In genomic region chr3:45939341-45939771, GRCh38 we compare ENCODE assay signal across 12 cellular contexts. TPM values are rescaled to one million over a fixed set of nuclear protein-coding genes. Genes with fewer than 3 reads are reported as not detected.
DNase-seq lines count a peak whose midpoint lies in the region; ATAC-seq, FAIRE-seq and TF ChIP-seq lines count a peak whose summit lies in the region.
"Had no signal": no experiment of that assay in that cellular context is flagged by ENCODE, and none has a peak within 500 bp of the region (broad histone marks: within the 10 kb centered on the region; RNA-seq: fewer than 3 reads in every experiment).

No MANE protein-coding gene starts in this region.

- H3K9me3 ChIP-seq in CD8-positive, alpha-beta memory T cell (ENCODE audit: low read length), result no peaks in the 10 kb centered on the region
- H3K9me3 ChIP-seq in IMR-90 (ENCODE audit: control insufficient read depth, insufficient read depth, low read length), result peaks cover 4% of the 10 kb centered on the region; the same call in 1 of the 2 replicates
- no peaks in the 10 kb centered on the region for H3K9me3 ChIP-seq in mesenchymal stem cell (ENCODE audit: control insufficient read depth, low read length)
- H3K9me3 ChIP-seq in SJCRH30 (replicated peaks), result no peaks in the 10 kb centered on the region
- H3K9me3 ChIP-seq: esophagus squamous epithelium, prostate gland had no signal

- H3K18ac ChIP-seq in IMR-90 (ENCODE audit: low read depth, low read length) (no peak overlapping the region), mesenchymal stem cell (ENCODE audit: low read depth in 1 of 2, low read length in 2 of 2) (no peak overlapping the region)

- H3K27me3 ChIP-seq in CD8-positive, alpha-beta memory T cell (ENCODE audit: insufficient read depth, low read length, poor library complexity, severe bottlenecking), result no peaks in the 10 kb centered on the region
- H3K27me3 ChIP-seq in IMR-90 (ENCODE audit: control insufficient read depth, insufficient read depth, low read length) (no peaks in the 10 kb centered on the region), mesenchymal stem cell (ENCODE audit: control insufficient read depth in 1 of 2, insufficient read depth in 1 of 2, low read length in 2 of 2) (no peaks in the 10 kb centered on the region), SJCRH30 (no peaks in the 10 kb centered on the region)
- H3K27me3 ChIP-seq: esophagus squamous epithelium had no signal

- no peak overlapping the region for H3K56ac ChIP-seq in IMR-90 (ENCODE audit: extremely low read depth, insufficient read depth, low read length)

- H3K36me3 Mint-ChIP-seq in CD8-positive, alpha-beta memory T cell, result peaks cover 26 to 70% (median 31%) of the 10 kb centered on the region in 3 donors
- H3K36me3 Mint-ChIP-seq in HFFc6 (ENCODE audit: low read depth), result peaks cover 18% of the 10 kb centered on the region

- TF ChIP-seq RAD21 in IMR-90 (IDR thresholded peaks at IDR 0.05; ENCODE audit: low read length), result no peak

- intact Hi-C loops in IMR-90 (cut with micrococcal nuclease), result loop anchor here (2.0 kb wide), 1 partner anchor 439 kb away; no protein-coding TSS in a partner anchor

- WGBS in IMR-90 (ENCODE audit: extremely low coverage in 2 of 2, insufficient read length in 1 of 2), 2 experiments, result no CpG with 5 or more reads among the region's 5 CpGs
- 80% methylated on average over 5 of the region's 5 CpGs for WGBS in mesenchymal stem cell

- H2BK15ac ChIP-seq in IMR-90 (ENCODE audit: low read depth, low read length), result no peak overlapping the region
- H2BK15ac ChIP-seq in mesenchymal stem cell (ENCODE audit: low read depth, poor library complexity, severe bottlenecking), result no peak overlapping the region

- TF ChIP-seq CTCF in IMR-90 (conservative IDR thresholded peaks at IDR 0.05; ENCODE audit: low read depth, low read length) (no peak), HFFc6 (IDR thresholded peaks at IDR 0.05) (no peak)

- H3K9ac ChIP-seq in IMR-90 (ENCODE audit: low read depth, low read length), result no peak overlapping the region
- H3K9ac ChIP-seq in mesenchymal stem cell (ENCODE audit: low read length), result peak overlapping the region; percentile 15

- peaks cover 48 to 68% (median 58%) of the 10 kb centered on the region in 3 donors for H3K4me1 Mint-ChIP-seq in CD8-positive, alpha-beta memory T cell
- peaks cover 21% of the 10 kb centered on the region for H3K4me1 Mint-ChIP-seq in HFFc6 (ENCODE audit: low read depth)

- H3K27ac ChIP-seq in CD8-positive, alpha-beta memory T cell (ENCODE audit: low read depth, low read length), result no peak overlapping the region
- no peak overlapping the region for H3K27ac ChIP-seq in IMR-90 (ENCODE audit: insufficient read depth, low read length)
- peak overlapping the region; percentile 77 for H3K27ac ChIP-seq in angular gyrus (ENCODE audit: low read depth, low read length)
- H3K27ac ChIP-seq in mesenchymal stem cell (ENCODE audit: low read length, poor library complexity, severe bottlenecking), result no peak overlapping the region
- no peak overlapping the region for H3K27ac ChIP-seq in SJCRH30
- H3K27ac ChIP-seq: C4-2B, esophagus squamous epithelium, prostate gland had no signal

- no peaks in the 10 kb centered on the region for H4K20me1 ChIP-seq in IMR-90 (ENCODE audit: insufficient read depth, low read length)

- POLR2A ChIA-PET in CD8-positive, alpha-beta memory T cell (lab: Charles Lee), result interaction anchor here (0.8 to 1.2 kb wide), 7 partner anchors 11 to 146 kb away, joined by 3 to 6 read pairs (median 3); no protein-coding TSS in a partner anchor
- POLR2A ChIA-PET in IMR-90 (lab: Charles Lee; ENCODE audit: unreplicated experiment), result no interaction called here

- no peak overlapping the region for H4K5ac ChIP-seq in IMR-90 (ENCODE audit: low read depth, low read length)

- H2BK120ac ChIP-seq in IMR-90 (ENCODE audit: low read depth, low read length) (no peak overlapping the region), mesenchymal stem cell (ENCODE audit: low read depth, low read length) (no peak overlapping the region)

- no peak for FAIRE-seq in urothelium cell line (lab: Jason Lieb, UNC)

- H3K4me3 Mint-ChIP-seq in CD8-positive, alpha-beta memory T cell, result peak overlapping the region in 2 of 7 donors; percentile 22 to 52
- H3K4me3 Mint-ChIP-seq in HFFc6, result no peak overlapping the region

- no peaks in the 10 kb centered on the region for H3K27me3 Mint-ChIP-seq in CD8-positive, alpha-beta memory T cell
- H3K27me3 Mint-ChIP-seq in HFFc6 (ENCODE audit: insufficient read depth), result no peaks in the 10 kb centered on the region

- 0 out of 2 replicates have a peak overlapping the region, but pooled peaks have one; percentile 12 for H2BK20ac ChIP-seq in IMR-90 (ENCODE audit: low read depth, low read length)

- H3K9me1 ChIP-seq in IMR-90 (ENCODE audit: insufficient read depth, low read length), result peaks cover 12% of the 10 kb centered on the region; the same call in 1 of the 2 replicates

- no peak for TF ChIP-seq POLR2A in IMR-90 (IDR thresholded peaks at IDR 0.05; ENCODE audit: low read depth, low read length)

- H2AK5ac ChIP-seq in IMR-90 (ENCODE audit: low read depth, low read length), result no peak overlapping the region
- no peak overlapping the region for H2AK5ac ChIP-seq in mesenchymal stem cell (ENCODE audit: low read length, severe bottlenecking)

- H3K23ac ChIP-seq in IMR-90 (ENCODE audit: low read depth, low read length) (no peak overlapping the region), mesenchymal stem cell (ENCODE audit: low read length in 2 of 2) (no peak overlapping the region)

- no peak overlapping the region for H2AFZ ChIP-seq in IMR-90 (replicated peaks; ENCODE audit: low read length, poor library complexity)
- no peak overlapping the region for H2AFZ ChIP-seq in mesenchymal stem cell (ENCODE audit: low read depth, low read length)

- H2AK9ac ChIP-seq in IMR-90 (replicated peaks; ENCODE audit: low read depth, low read length, poor library complexity), result no peak overlapping the region

- H4K91ac ChIP-seq in IMR-90 (ENCODE audit: insufficient read depth, low read depth, low read length) (0 out of 2 replicates have a peak overlapping the region, but pooled peaks have one; percentile 9), mesenchymal stem cell (ENCODE audit: low read length) (no peak overlapping the region)

- dilution Hi-C loops in IMR-90 (cut with HindIII; ENCODE audit: low sequenced_read_pairs, unreplicated experiment), result no loop called here

- BruUV-seq in IMR-90 (replicated peaks; lab: Mats Ljungman, UMichigan), result no TSS peak

- H2BK12ac ChIP-seq in mesenchymal stem cell (ENCODE audit: low read length in 2 of 2), result no peak overlapping the region

- peaks cover 0 to 4% (median 0%) of the 10 kb centered on the region in 5 donors for H3K9me3 Mint-ChIP-seq in CD8-positive, alpha-beta memory T cell
- H3K9me3 Mint-ChIP-seq in HFFc6, result no peaks in the 10 kb centered on the region; the same call in 1 of the 2 replicates

- peaks cover 30% of the 10 kb centered on the region for H3K36me3 ChIP-seq in CD8-positive, alpha-beta memory T cell (ENCODE audit: insufficient read depth, low read length)
- H3K36me3 ChIP-seq in IMR-90 (ENCODE audit: control insufficient read depth, insufficient read depth, low read length) (peaks cover 14% of the 10 kb centered on the region), mesenchymal stem cell (ENCODE audit: control insufficient read depth in 1 of 2, insufficient read depth in 2 of 2, low read depth in 1 of 2, low read length in 2 of 2) (peaks cover 30 to 39% of the 10 kb centered on the region in 2 experiments), SJCRH30 (no peaks in the 10 kb centered on the region)

- in situ Hi-C loops in IMR-90 (cut with MboI; ENCODE audit: low sequenced_read_pairs), result no loop called here

- H3K4me3 ChIP-seq in CD8-positive, alpha-beta memory T cell (ENCODE audit: low read length), result no peak overlapping the region
- H3K4me3 ChIP-seq in IMR-90 (ENCODE audit: insufficient read depth, low read depth, low read length), result no peak overlapping the region
- no peak overlapping the region for H3K4me3 ChIP-seq in mesenchymal stem cell (ENCODE audit: insufficient read depth in 1 of 2, low read depth in 1 of 2, low read length in 2 of 2)
- no peak overlapping the region for H3K4me3 ChIP-seq in SJCRH30
- H3K4me3 ChIP-seq: esophagus squamous epithelium, prostate gland had no signal

- H3K4me2 ChIP-seq in IMR-90 (ENCODE audit: low read depth, low read length), result no peak overlapping the region
- H3K4me2 ChIP-seq in mesenchymal stem cell (ENCODE audit: low read length, poor library complexity, severe bottlenecking), result no peak overlapping the region

- CTCF ChIA-PET in CD8-positive, alpha-beta memory T cell (lab: Charles Lee), result interaction anchor here (0.8 to 16.7 kb wide), 35 partner anchors 11 to 439 kb away, joined by 3 to 295 read pairs (median 5); partner anchors contain the start of genes CCR1, CCR5 and XCR1
- CTCF ChIA-PET in IMR-90 (lab: Yijun Ruan, JAX), result interaction anchor here (0.6 to 4.0 kb wide), 12 partner anchors 8 to 431 kb away, joined by 3 to 84 read pairs (median 4); partner anchors contain the start of gene CCR5

- peak; percentile 30; the same call in 1 of the 2 replicates for ATAC-seq in IMR-90 (ENCODE audit: low read depth)

- H3K79me1 ChIP-seq in IMR-90 (ENCODE audit: low read depth in 1 of 2, low read length in 2 of 2) (no peaks in the 10 kb centered on the region), mesenchymal stem cell (replicated peaks; ENCODE audit: low read length, poor library complexity, severe bottlenecking) (no peaks in the 10 kb centered on the region)

- H3K4ac ChIP-seq in IMR-90 (ENCODE audit: low read depth, low read length) (no peak overlapping the region), mesenchymal stem cell (ENCODE audit: low read depth in 1 of 2, low read length in 2 of 2) (no peak overlapping the region)

- H3K27ac Mint-ChIP-seq in CD8-positive, alpha-beta memory T cell, result peak overlapping the region; percentile 22 to 79 (median 62)
- H3K27ac Mint-ChIP-seq in HFFc6, result no peak overlapping the region

- H2BK5ac ChIP-seq in IMR-90 (ENCODE audit: low read depth, low read length, poor library complexity, severe bottlenecking) (no peak overlapping the region), mesenchymal stem cell (ENCODE audit: low read depth, low read length, poor library complexity, severe bottlenecking) (no peak overlapping the region)

- peaks cover 34% of the 10 kb centered on the region for H3K4me1 ChIP-seq in CD8-positive, alpha-beta memory T cell (ENCODE audit: insufficient read depth, low read length)
- H3K4me1 ChIP-seq in IMR-90 (ENCODE audit: control insufficient read depth, insufficient read depth, low read length) (peaks cover 4% of the 10 kb centered on the region), mesenchymal stem cell (ENCODE audit: control insufficient read depth, insufficient read depth, low read depth, low read length) (no peaks in the 10 kb centered on the region), SJCRH30 (peaks cover 12% of the 10 kb centered on the region)
- H3K4me1 ChIP-seq: prostate gland had no signal

- H4K8ac ChIP-seq in IMR-90 (ENCODE audit: low read depth in 2 of 2, low read length in 2 of 2), result no peak overlapping the region
- no peak overlapping the region for H4K8ac ChIP-seq in mesenchymal stem cell (ENCODE audit: low read length)

- 0 out of 2 replicates have a peak overlapping the region, but pooled peaks have one; percentile 20 for H3K14ac ChIP-seq in IMR-90 (replicated peaks; ENCODE audit: low read depth, low read length)
- H3K14ac ChIP-seq in mesenchymal stem cell (ENCODE audit: low read length in 2 of 2), result no peak overlapping the region

- no peak for DNase-seq in CD8-positive, alpha-beta memory T cell
- peak; percentile 6 for DNase-seq in IMR-90
- peak; percentile 49 for DNase-seq in mesenchymal stem cell
- no peak for DNase-seq in NCI-H1417 treated with DMSO at 0.1 percent for 48 hours (lab: John Stamatoyannopoulos, UW)
- DNase-seq in HFFc6, result no peak
- DNase-seq in SJCRH30, result no peak
- no peak for DNase-seq in urothelium cell line (ENCODE audit: low spot score)

RNA-seq across cellular contexts. Expression of gene CXCR6, which starts 3.9 kb away (rescaled TPM):
- 1 to 10 TPM; 5.8 to 5.9 TPM for total RNA-seq in CD8-positive, alpha-beta memory T cell
- polyA plus RNA-seq in CD8-positive, alpha-beta memory T cell, result 70.8 TPM
- total RNA-seq in IMR-90 (2012; rRNA removed), result under 0.01 TPM in 1 of 2 replicates, not detected in the other
- polyA plus RNA-seq in IMR-90 (2012; rRNA removed), result not detected in 2 replicates
- polyA plus RNA-seq in IMR-90 (2012; cell fraction: cytosol; rRNA removed), result not detected in 2 replicates
- not detected in 2 replicates for polyA plus RNA-seq in IMR-90 (2012; cell fraction: nucleus; rRNA removed; ENCODE audit: low replicate concordance)
- not detected for polyA plus RNA-seq in mesenchymal stem cell (2013, experiment 1 of 2)
- polyA plus RNA-seq in mesenchymal stem cell (2013, experiment 2 of 2), result not detected
- total RNA-seq in HFFc6 (2021; fragmentation: NEBNext Ultra II Directional; extraction: Animal tissue kit (Norgen Biotek cat#: 25700)), result not detected
- total RNA-seq in SJCRH30 (2014; rRNA removed; shearing (Covaris generic)), result not detected in 2 replicates

RNA-seq across cellular contexts. Expression of gene CCR9, which starts 53.0 kb away (rescaled TPM):
- total RNA-seq in CD8-positive, alpha-beta memory T cell, result 1 to 10 TPM; 7.3 to 8.3 TPM
- 1.4 TPM for polyA plus RNA-seq in CD8-positive, alpha-beta memory T cell
- not detected in 2 replicates for total RNA-seq in IMR-90 (2012; rRNA removed)
- polyA plus RNA-seq in IMR-90 (2012; rRNA removed), result not detected in 2 replicates
- polyA plus RNA-seq in IMR-90 (2012; cell fraction: cytosol; rRNA removed), result not detected in 2 replicates
- not detected in 2 replicates for polyA plus RNA-seq in IMR-90 (2012; cell fraction: nucleus; rRNA removed; ENCODE audit: low replicate concordance)
- polyA plus RNA-seq in mesenchymal stem cell (2013, experiment 1 of 2), result not detected
- polyA plus RNA-seq in mesenchymal stem cell (2013, experiment 2 of 2), result not detected
- total RNA-seq in HFFc6 (2021; fragmentation: NEBNext Ultra II Directional; extraction: Animal tissue kit (Norgen Biotek cat#: 25700)), result not detected
- not detected in 2 replicates for total RNA-seq in SJCRH30 (2014; rRNA removed; shearing (Covaris generic))
- total RNA-seq: aorta, esophagus squamous epithelium had no signal

RNA-seq across cellular contexts. Expression of gene FYCO1, which starts 56.3 kb away (rescaled TPM):
- total RNA-seq in CD8-positive, alpha-beta memory T cell, result 10 to 100 TPM; 13.4 to 13.7 TPM
- polyA plus RNA-seq in CD8-positive, alpha-beta memory T cell, result 11.0 TPM
- 16.1 and 20.1 TPM in 2 replicates for total RNA-seq in IMR-90 (2012; rRNA removed)
- polyA plus RNA-seq in IMR-90 (2012; rRNA removed), result 12.0 and 13.7 TPM in 2 replicates
- 6.7 and 10.1 TPM in 2 replicates for polyA plus RNA-seq in IMR-90 (2012; cell fraction: cytosol; rRNA removed)
- polyA plus RNA-seq in IMR-90 (2012; cell fraction: nucleus; rRNA removed; ENCODE audit: low replicate concordance), result 6.8 and 8.8 TPM in 2 replicates
- 20.3 TPM for polyA plus RNA-seq in mesenchymal stem cell (2013, experiment 1 of 2)
- polyA plus RNA-seq in mesenchymal stem cell (2013, experiment 2 of 2), result 19.9 TPM
- 10 to 100 TPM; 20.8 to 30.7 (median 27.2) TPM for total RNA-seq in HFFc6 (2021; fragmentation: NEBNext Ultra II Directional; extraction: Animal tissue kit (Norgen Biotek cat#: 25700))
- total RNA-seq in SJCRH30 (2014; rRNA removed; shearing (Covaris generic)), result 6.5 and 7.2 TPM in 2 replicates

Comparison
In these comparisons a context has a peak if more than half of its experiments do, and no peak if none do; other contexts are left out.
1. DNase-seq: peak in IMR-90 (single experiment) and mesenchymal stem cell (single experiment); none in CD8-positive, alpha-beta memory T cell (0 of 5), NCI-H1417 treated with DMSO at 0.1 percent for 48 hours (single experiment), HFFc6 (single experiment), SJCRH30 (0 of 2) and urothelium cell line (single experiment).